In the genomic region with DNA sequence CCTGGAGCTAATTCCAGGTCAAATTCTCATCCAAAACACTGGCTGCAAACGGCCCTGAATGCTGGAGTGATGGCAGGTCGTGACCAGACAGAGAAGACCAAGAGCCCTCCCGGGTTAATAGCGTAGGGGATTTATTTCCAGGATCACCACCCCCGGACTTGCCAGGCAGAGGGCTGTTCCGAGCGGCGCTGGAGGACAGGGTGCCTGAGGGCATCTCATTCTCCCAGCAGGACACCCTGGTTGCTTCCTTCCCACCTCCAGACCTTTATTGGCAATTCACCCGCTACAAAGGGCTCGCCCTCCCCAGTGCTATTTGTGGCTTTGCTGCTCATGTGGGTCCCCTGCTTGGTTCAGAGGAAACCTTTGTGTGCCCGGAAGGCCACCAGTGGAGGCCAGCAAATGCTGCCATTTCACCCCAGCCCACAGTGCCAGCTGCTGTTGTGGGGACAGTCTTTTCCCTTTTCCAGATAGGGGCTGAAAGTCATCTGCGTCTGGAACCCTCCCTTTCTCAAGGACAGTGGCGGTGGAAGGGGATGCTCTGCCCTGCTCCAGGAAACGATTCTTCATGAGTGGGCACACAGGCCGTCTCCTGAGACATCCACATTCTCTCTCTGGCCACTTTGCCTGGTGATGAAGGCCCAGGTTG, we compare ENCODE assay signal across 17 cellular contexts. TPM values are rescaled to one million over a fixed set of nuclear protein-coding genes. Genes with fewer than 3 reads are reported as not detected.
DNase-seq lines count a peak whose midpoint lies in the region; ATAC-seq and TF ChIP-seq lines count a peak whose summit lies in the region.
"Had no signal": no experiment of that assay in that cellular context is flagged by ENCODE, and none has a peak within 500 bp of the region (broad histone marks: within the 10 kb centered on the region; RNA-seq: fewer than 3 reads in every experiment).

No MANE protein-coding gene starts in this region.

- H3K9me3 ChIP-seq in Peyer's patch (no peaks in the 10 kb centered on the region), neuronal stem cell (replicated peaks in 1 of 2; ENCODE audit: control insufficient read depth in 2 of 2, insufficient read depth in 1 of 2, low read depth in 1 of 2, low read length in 2 of 2) (peaks cover 0 to 3% of the 10 kb centered on the region in 2 donors)

- H3K4ac ChIP-seq in neuronal stem cell (ENCODE audit: low read length) = no peak overlapping the region

- no peak overlapping the region for H4K8ac ChIP-seq in neuronal stem cell (ENCODE audit: low read depth, low read length)

- H2BK12ac ChIP-seq in neuronal stem cell (ENCODE audit: low read length) = no peak overlapping the region

- no peak overlapping the region for H3K9ac ChIP-seq in neuronal stem cell (ENCODE audit: low read depth, low read length, poor library complexity)
- H3K9ac ChIP-seq: KMS-11 had no signal

- no peaks in the 10 kb centered on the region for H3K27me3 ChIP-seq in Peyer's patch
- peaks cover 0 to 39% (median 0%) of the 10 kb centered on the region in 3 experiments for H3K27me3 ChIP-seq in neuronal stem cell (ENCODE audit: control insufficient read depth in 3 of 3, insufficient read depth in 3 of 3, low read depth in 1 of 3, low read length in 3 of 3)

- H2AK5ac ChIP-seq in neuronal stem cell (ENCODE audit: low read depth, low read length) = peak overlapping the region; percentile 54

- peak; percentile 46 for DNase-seq in activated effector memory CD4-positive, alpha-beta T cell treated with anti-CD3 and anti-CD28 coated beads, Interleukin-2, amount 50 U/mL, for 16 hours
- no peak for DNase-seq in activated effector memory CD4-positive, alpha-beta T cell treated with Interleukin-2 at 50 U/mL for 16 hours
- DNase-seq in ELF-1 (ENCODE audit: low read depth, low spot score) (peak; percentile 83), Peyer's patch (peak in 2 of 3 donors; percentile 15 to 29), neuronal stem cell (ENCODE audit: low spot score) (no peak), DMS53 (lab: John Stamatoyannopoulos, UW) (no peak)
- DNase-seq: 8988T, DMS79 treated with DMSO at 0.1 percent for 48 hours, H7, MV-4-11, NCI-H2029, NCI-H2171 treated with DMSO at 0.1 percent for 48 hours, NCI-H446 treated with DMSO at 0.1 percent for 48 hours, SIG-M5 had no signal

- ATAC-seq in HG03571 (IDR thresholded peaks at IDR 0.05; ENCODE audit: unreplicated experiment) = no peak
- no peak for ATAC-seq in GM21526 (IDR thresholded peaks at IDR 0.05; ENCODE audit: low FRiP score, unreplicated experiment)

- TF ChIP-seq CTCF in Peyer's patch (IDR thresholded peaks at IDR 0.05) = no peak

- no peak overlapping the region for H3K23ac ChIP-seq in neuronal stem cell (ENCODE audit: low read depth, low read length, poor library complexity)

- WGBS in neuronal stem cell (ENCODE audit: extremely low coverage in 2 of 2, insufficient read length in 2 of 2, insufficient replicate concordance in 1 of 2), 2 donors = no CpG with 5 or more reads among the region's 15 CpGs

- peak overlapping the region; percentile 89 for H2BK15ac ChIP-seq in neuronal stem cell (ENCODE audit: low read length)

- H3K36me3 ChIP-seq in Peyer's patch = no peaks in the 10 kb centered on the region
- H3K36me3 ChIP-seq in neuronal stem cell (replicated peaks in 1 of 2; ENCODE audit: control insufficient read depth in 2 of 2, insufficient read depth in 2 of 2, low read length in 2 of 2) = no peaks in the 10 kb centered on the region

- H3K4me3 ChIP-seq in Peyer's patch (no peak overlapping the region), neuronal stem cell (ENCODE audit: low read length in 2 of 2) (no peak overlapping the region)

- no peak overlapping the region for H2BK5ac ChIP-seq in neuronal stem cell (ENCODE audit: low read length)

- H3K4me2 ChIP-seq in neuronal stem cell (ENCODE audit: insufficient read depth, low read length, poor library complexity, severe bottlenecking) = no peak overlapping the region
- H3K4me2 ChIP-seq: KMS-11 had no signal

- no peak overlapping the region for H3K18ac ChIP-seq in neuronal stem cell (ENCODE audit: low read length)

- H3K4me1 ChIP-seq in Peyer's patch = no peaks in the 10 kb centered on the region
- peaks cover 0 to 1% of the 10 kb centered on the region in 2 donors for H3K4me1 ChIP-seq in neuronal stem cell (ENCODE audit: control insufficient read depth in 2 of 2, insufficient read depth in 1 of 2, low read depth in 1 of 2, low read length in 2 of 2)

- no peak overlapping the region for H2AFZ ChIP-seq in neuronal stem cell (ENCODE audit: low read length)

- H3K27ac ChIP-seq in Peyer's patch (no peak overlapping the region), neuronal stem cell (replicated peaks; ENCODE audit: low read length) (no peak overlapping the region)
- H3K27ac ChIP-seq: KMS-11 had no signal

- H3K14ac ChIP-seq in neuronal stem cell (ENCODE audit: low read length) = no peak overlapping the region

- no peak overlapping the region for H2BK120ac ChIP-seq in neuronal stem cell (ENCODE audit: low read depth, low read length)

- H3K79me1 ChIP-seq in neuronal stem cell (ENCODE audit: low read depth, low read length) = peaks cover 2% of the 10 kb centered on the region

- H4K91ac ChIP-seq in neuronal stem cell (ENCODE audit: low read depth, low read length, poor library complexity) = peak overlapping the region; percentile 60

- TF ChIP-seq POLR2A in Peyer's patch (IDR thresholded peaks at IDR 0.05) = no peak

RNA-seq across cellular contexts. Expression of a gene that starts 19.0 kb away (rescaled TPM):
- 10 to 100 TPM; 20.1 to 37.1 (median 31.4) TPM for total RNA-seq in Peyer's patch
- polyA plus RNA-seq in neuronal stem cell (2013, experiment 1 of 2) = 30.3 TPM
- polyA plus RNA-seq in neuronal stem cell (2013, experiment 2 of 2) = 30.5 TPM

Comparison
In these comparisons a context has a peak if more than half of its experiments do, and no peak if none do; other contexts are left out.
1. DNase-seq: peak in activated effector memory CD4-positive, alpha-beta T cell treated with anti-CD3 and anti-CD28 coated beads, Interleukin-2, amount 50 U/mL, for 16 hours (single experiment), ELF-1 (single experiment) and Peyer's patch (2 of 3); none in activated effector memory CD4-positive, alpha-beta T cell treated with Interleukin-2 at 50 U/mL for 16 hours (single experiment), neuronal stem cell (single experiment) and DMS53 (single experiment).